Comparison of ENCODE assay signal across 15 cellular contexts in the genomic region with DNA sequence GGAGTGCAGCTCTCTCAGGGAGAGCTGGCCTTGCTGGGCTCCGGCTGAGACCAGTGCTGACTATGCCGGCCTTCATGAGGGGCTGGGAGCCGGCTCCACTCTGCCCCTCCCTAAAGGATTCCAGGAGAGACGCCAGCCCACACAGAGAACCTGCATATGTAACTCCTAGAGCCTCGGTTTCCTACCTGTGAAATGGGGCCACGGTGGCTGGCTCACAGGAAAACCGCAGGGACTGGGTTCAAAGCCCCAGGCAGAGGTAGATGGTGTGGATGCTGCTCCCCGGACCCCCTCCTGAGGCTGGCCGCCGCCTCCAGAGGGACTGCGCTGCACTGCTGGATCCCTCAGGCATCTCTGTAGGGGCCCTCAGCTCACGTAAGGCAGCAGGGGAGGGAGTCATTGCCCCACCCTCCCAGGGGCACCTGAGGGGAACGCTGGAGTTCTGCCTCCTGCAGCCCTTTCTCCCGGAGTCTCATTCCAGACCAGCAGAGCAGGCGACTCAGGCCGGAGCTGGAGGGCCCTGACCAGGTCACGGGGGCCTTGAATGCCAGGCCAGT. TPM values are rescaled to one million over a fixed set of nuclear protein-coding genes. Genes with fewer than 3 reads are reported as not detected.
DNase-seq lines count a peak whose midpoint lies in the region; ATAC-seq, FAIRE-seq and TF ChIP-seq lines count a peak whose summit lies in the region.
"Had no signal": no experiment of that assay in that cellular context is flagged by ENCODE, and none has a peak within 500 bp of the region (broad histone marks: within the 10 kb centered on the region; RNA-seq: fewer than 3 reads in every experiment).

No MANE protein-coding gene starts in this region.

- no peak overlapping the region for H2BK5ac ChIP-seq in neuronal stem cell (ENCODE audit: low read length)

- no peak for ATAC-seq in right lobe of liver
- no peak for ATAC-seq in HepG2
- no peak for ATAC-seq in HG03175 (IDR thresholded peaks at IDR 0.05; ENCODE audit: unreplicated experiment)
- ATAC-seq: GM12878 had no signal

- H3K4ac ChIP-seq in neuronal stem cell (ENCODE audit: low read length) = no peak overlapping the region

- H2BK15ac ChIP-seq in neuronal stem cell (ENCODE audit: low read length) = no peak overlapping the region

- H3K36me3 ChIP-seq in right lobe of liver = no peaks in the 10 kb centered on the region
- no peaks in the 10 kb centered on the region for H3K36me3 ChIP-seq in HepG2 (replicated peaks in 1 of 2; ENCODE audit: control insufficient read depth in 1 of 2, insufficient read depth in 2 of 2, low read length in 2 of 2)
- no peaks in the 10 kb centered on the region for H3K36me3 ChIP-seq in neuronal stem cell (replicated peaks in 1 of 2; ENCODE audit: control insufficient read depth in 2 of 2, insufficient read depth in 2 of 2, low read length in 2 of 2)
- H3K36me3 ChIP-seq: BLaER1 treated with 17β-estradiol and CSF1 and Interleukin-3, amounts not matched to agents 10 nM and 100 nM had no signal

- 45% methylated on average over 7 of the region's 17 CpGs for WGBS in right lobe of liver (ENCODE audit: insufficient coverage, low coverage, low lambda C conversion rate, missing lambda C conversion rate)
- 7% methylated on average over 6 of the region's 17 CpGs for WGBS in HepG2 (ENCODE audit: low lambda C conversion rate)
- WGBS in neuronal stem cell (ENCODE audit: extremely low coverage in 2 of 2, insufficient read length in 2 of 2, insufficient replicate concordance in 1 of 2), 2 donors = no CpG with 5 or more reads among the region's 17 CpGs

- H3K4me1 ChIP-seq in right lobe of liver (no peaks in the 10 kb centered on the region), HepG2 (ENCODE audit: insufficient read depth, low read length) (no peaks in the 10 kb centered on the region), neuronal stem cell (ENCODE audit: control insufficient read depth in 2 of 2, insufficient read depth in 1 of 2, low read depth in 1 of 2, low read length in 2 of 2) (peaks cover 0 to 11% of the 10 kb centered on the region in 2 donors)

- no peaks in the 10 kb centered on the region for H3K79me1 ChIP-seq in neuronal stem cell (ENCODE audit: low read depth, low read length)

- H3K36me3 Mint-ChIP-seq in chondrocyte (ENCODE audit: low read depth) = peaks cover 3% of the 10 kb centered on the region
- H3K36me3 Mint-ChIP-seq: CD4-positive, CD25-positive, alpha-beta regulatory T cell had no signal

- in situ Hi-C loops in HepG2 (cut with HindIII; ENCODE audit: extremely low pct_ligation_motif_present, low pct_unique_long_range_greater_than_20kb) = no loop called here

- peaks cover 20% of the 10 kb centered on the region for H3K27me3 Mint-ChIP-seq in chondrocyte (ENCODE audit: low read depth)

- H3K4me3 Mint-ChIP-seq in chondrocyte (ENCODE audit: unreplicated experiment) = no peak overlapping the region
- H3K4me3 Mint-ChIP-seq: CD4-positive, CD25-positive, alpha-beta regulatory T cell had no signal

- no peak overlapping the region for H3K4me2 ChIP-seq in HepG2 (ENCODE audit: low read depth, low read length)
- no peak overlapping the region for H3K4me2 ChIP-seq in neuronal stem cell (ENCODE audit: insufficient read depth, low read length, poor library complexity, severe bottlenecking)
- H3K4me2 ChIP-seq: BLaER1 treated with 17β-estradiol and CSF1 and Interleukin-3, amounts not matched to agents 10 nM and 100 nM had no signal

- peak overlapping the region; percentile 68 for H2AK5ac ChIP-seq in neuronal stem cell (ENCODE audit: low read depth, low read length)

- CTCF ChIA-PET in HepG2 (lab: Yijun Ruan, JAX; ENCODE audit: low intra/inter-chr PET ratio, low total read pairs) = no interaction called here

- TF ChIP-seq POLR2A in right lobe of liver (IDR thresholded peaks at IDR 0.05) (no peak), HepG2 (IDR thresholded peaks at IDR 0.05; ENCODE audit: insufficient read depth in 1 of 2, low read depth in 2 of 2, low read length in 2 of 2) (no peak)

- no peaks in the 10 kb centered on the region for H3K9me3 ChIP-seq in right lobe of liver
- H3K9me3 ChIP-seq in HepG2 (ENCODE audit: low read length) = no peaks in the 10 kb centered on the region
- H3K9me3 ChIP-seq in neuronal stem cell (replicated peaks in 1 of 2; ENCODE audit: control insufficient read depth in 2 of 2, insufficient read depth in 1 of 2, low read depth in 1 of 2, low read length in 2 of 2) = no peaks in the 10 kb centered on the region
- H3K9me3 ChIP-seq: BLaER1 treated with 17β-estradiol and CSF1 and Interleukin-3, amounts not matched to agents 10 nM and 100 nM had no signal

- TF ChIP-seq EP300 in HepG2 (IDR thresholded peaks at IDR 0.05; ENCODE audit: low read depth in 2 of 2, low read length in 2 of 2) (no peak), HepG2 (CRISPR knock-in tag; IDR thresholded peaks at IDR 0.05; ENCODE audit: borderline replicate concordance) (no peak)

- no peak overlapping the region for H3K9ac ChIP-seq in HepG2 (ENCODE audit: insufficient read depth, low read depth, low read length)
- H3K9ac ChIP-seq in neuronal stem cell (ENCODE audit: low read depth, low read length, poor library complexity) = no peak overlapping the region
- H3K9ac ChIP-seq: BLaER1 treated with 17β-estradiol and CSF1 and Interleukin-3, amounts not matched to agents 10 nM and 100 nM had no signal

- no peak for TF ChIP-seq RAD21 in HepG2 (CRISPR knock-in tag; IDR thresholded peaks at IDR 0.05)

- H3K27me3 ChIP-seq in right lobe of liver (no peaks in the 10 kb centered on the region), HepG2 (ENCODE audit: control insufficient read depth in 1 of 2, insufficient read depth in 2 of 2, low read length in 2 of 2) (peaks cover 3 to 72% of the 10 kb centered on the region in 2 experiments; a peak in 4 of 5 replicates), neuronal stem cell (ENCODE audit: control insufficient read depth in 3 of 3, insufficient read depth in 3 of 3, low read depth in 1 of 3, low read length in 3 of 3) (peaks cover 1 to 33% (median 15%) of the 10 kb centered on the region in 3 experiments)

- H3K79me2 ChIP-seq in HepG2 (ENCODE audit: insufficient read depth, low read length) = no peaks in the 10 kb centered on the region

- peak overlapping the region; percentile 40 for H4K91ac ChIP-seq in neuronal stem cell (ENCODE audit: low read depth, low read length, poor library complexity)

- H2BK120ac ChIP-seq in neuronal stem cell (ENCODE audit: low read depth, low read length) = peak overlapping the region; percentile 27

- H3K18ac ChIP-seq in neuronal stem cell (ENCODE audit: low read length) = peak overlapping the region; percentile 54

- intact Hi-C loops in right lobe of liver (cut with DNase I) (no loop called here), HepG2 (cut with micrococcal nuclease; ENCODE audit: unreplicated experiment) (no loop called here)

- DNase-seq in right lobe of liver (peak in 2 of 3 donors; percentile 5 to 51), HepG2 (ENCODE audit: low spot score) (no peak), chondrocyte (ENCODE audit: low spot score) (peak; percentile 73), neuronal stem cell (ENCODE audit: low spot score) (no peak), frontal cortex (ENCODE audit: low spot score in 2 of 2) (no peak), DMS79 (lab: John Stamatoyannopoulos, UW) (no peak)
- DNase-seq: ACHN; CD4-positive, CD25-positive, alpha-beta regulatory T cell had no signal

- no peak overlapping the region for H4K8ac ChIP-seq in neuronal stem cell (ENCODE audit: low read depth, low read length)

- FAIRE-seq in HepG2 (lab: Jason Lieb, UNC) (no peak), frontal cortex (lab: Jason Lieb, UNC) (no peak)
- FAIRE-seq: GM12878, GM18507, H54 had no signal

- peak overlapping the region; percentile 75 for H2BK12ac ChIP-seq in neuronal stem cell (ENCODE audit: low read length)

- no peak overlapping the region for H3K27ac ChIP-seq in right lobe of liver
- H3K27ac ChIP-seq in HepG2 (ENCODE audit: extremely low read length, insufficient read depth, low read length) = no peak overlapping the region
- H3K27ac ChIP-seq in neuronal stem cell (replicated peaks; ENCODE audit: low read length) = no peak overlapping the region
- H3K27ac ChIP-seq: BLaER1 treated with 17β-estradiol and CSF1 and Interleukin-3, amounts not matched to agents 10 nM and 100 nM; HL-60 had no signal

- H2AFZ ChIP-seq in HepG2 (ENCODE audit: low read length) (no peak overlapping the region), neuronal stem cell (ENCODE audit: low read length) (no peak overlapping the region)

- H3K14ac ChIP-seq in neuronal stem cell (ENCODE audit: low read length) = no peak overlapping the region

- TF ChIP-seq CTCF in right lobe of liver (IDR thresholded peaks at IDR 0.05) (no peak), HepG2 (CRISPR knock-in tag; IDR thresholded peaks at IDR 0.05) (no peak), chondrocyte (IDR thresholded peaks at IDR 0.05) (no peak)

- POLR2A ChIA-PET in HepG2 (lab: Yijun Ruan, JAX) = no interaction called here

- peaks cover 14% of the 10 kb centered on the region for H3K4me1 Mint-ChIP-seq in chondrocyte (ENCODE audit: low read depth)

- H4K20me1 ChIP-seq in HepG2 (ENCODE audit: insufficient read depth, low read length) = no peaks in the 10 kb centered on the region

- no TSS peak for BruUV-seq in HepG2 (replicated peaks; lab: Mats Ljungman, UMichigan)

- no peak overlapping the region for H3K4me3 ChIP-seq in right lobe of liver
- no peak overlapping the region for H3K4me3 ChIP-seq in HepG2 (replicated peaks in 1 of 3; ENCODE audit: insufficient read depth in 1 of 3, low read depth in 2 of 3, low read length in 3 of 3)
- no peak overlapping the region for H3K4me3 ChIP-seq in neuronal stem cell (ENCODE audit: low read length in 2 of 2)
- H3K4me3 ChIP-seq: BLaER1 treated with 17β-estradiol and CSF1 and Interleukin-3, amounts not matched to agents 10 nM and 100 nM; GM12878 had no signal

- H3K27ac Mint-ChIP-seq in chondrocyte (ENCODE audit: unreplicated experiment) = no peak overlapping the region
- H3K27ac Mint-ChIP-seq: CD4-positive, CD25-positive, alpha-beta regulatory T cell had no signal

- peak overlapping the region; percentile 59 for H3K23ac ChIP-seq in neuronal stem cell (ENCODE audit: low read depth, low read length, poor library complexity)

- H3K9me3 Mint-ChIP-seq in chondrocyte (ENCODE audit: low read depth) = no peaks in the 10 kb centered on the region

RNA-seq across cellular contexts. Expression of gene ADAMTS2, which starts 7.1 kb away (rescaled TPM):
- total RNA-seq in right lobe of liver (10 to 100 TPM in 5 of 6 experiments, 1 to 10 TPM in 1; 6.3 to 18.9 (median 13.5) TPM), HepG2 (2016; rRNA removed; fragmentation: Illumina TruSeq; extraction: Trizol) (0.18 and 0.24 TPM in 2 replicates), chondrocyte (17.9 to 93.2 TPM (median 91.2 TPM) in 3 replicates), frontal cortex (3.3 TPM)
- 0.09 and 0.10 TPM in 2 replicates for total RNA-seq in HepG2 (2016; cell fraction: cytosol; rRNA removed; fragmentation: Illumina TruSeq; extraction: Trizol; ENCODE audit: low read depth)
- total RNA-seq in HepG2 (2016; cell fraction: insoluble cytoplasmic fraction; rRNA removed; fragmentation: Illumina TruSeq; extraction: Trizol) = 0.15 and 0.17 TPM in 2 replicates
- 0.25 and 0.38 TPM in 2 replicates for total RNA-seq in HepG2 (2016; cell fraction: membrane; rRNA removed; fragmentation: Illumina TruSeq; extraction: Trizol)
- 0.25 and 0.59 TPM in 2 replicates for total RNA-seq in HepG2 (2016; cell fraction: nucleus; rRNA removed; fragmentation: Illumina TruSeq; extraction: Trizol)
- 3.5 and 3.6 TPM in 2 replicates for polyA plus RNA-seq in HepG2 (2011; rRNA removed)
- 2.4 and 4.9 TPM in 2 replicates for polyA plus RNA-seq in HepG2 (2011; cell fraction: cytosol; rRNA removed)
- polyA plus RNA-seq in HepG2 (2011; cell fraction: nucleus; rRNA removed) = 5.3 and 5.6 TPM in 2 replicates
- 2.3 and 2.4 TPM in 2 replicates for polyA plus RNA-seq in HepG2 (2012)
- 0.26 and 0.29 TPM in 2 replicates for polyA plus RNA-seq in HepG2 (2016; cell fraction: cytosol; fragmentation: Illumina TruSeq; extraction: Trizol; ENCODE audit: low read depth)
- 0.36 and 0.41 TPM in 2 replicates for polyA plus RNA-seq in HepG2 (2016; cell fraction: insoluble cytoplasmic fraction; fragmentation: Illumina TruSeq; extraction: Trizol; ENCODE audit: low read depth)
- polyA plus RNA-seq in HepG2 (2016; cell fraction: membrane; fragmentation: Illumina TruSeq; extraction: Trizol; ENCODE audit: low read depth) = 0.58 and 0.62 TPM in 2 replicates
- polyA plus RNA-seq in HepG2 (2016; cell fraction: nucleus; fragmentation: Illumina TruSeq; extraction: Trizol; ENCODE audit: insufficient read depth, low read depth) = 0.59 and 1.2 TPM in 2 replicates
- polyA minus RNA-seq in HepG2 (2011; rRNA and poly(A)+ RNA removed; ENCODE audit: low replicate concordance) = 4.6 TPM in 1 of 2 replicates, not detected in the other
- polyA minus RNA-seq in HepG2 (2011; cell fraction: cytosol; rRNA and poly(A)+ RNA removed) = 0.99 and 1.4 TPM in 2 replicates
- 0.90 and 1.7 TPM in 2 replicates for polyA minus RNA-seq in HepG2 (2011; cell fraction: nucleus; rRNA and poly(A)+ RNA removed)
- polyA plus RNA-seq in neuronal stem cell (2013, experiment 1 of 2) = 5.3 TPM
- 5.7 TPM for polyA plus RNA-seq in neuronal stem cell (2013, experiment 2 of 2)
- total RNA-seq: CD4-positive, CD25-positive, alpha-beta regulatory T cell; G401 had no signal

Comparison
In these comparisons a context has a peak if more than half of its experiments do, and no peak if none do; other contexts are left out.
1. DNase-seq: peak in right lobe of liver (2 of 3) and chondrocyte (single experiment); none in HepG2 (single experiment), neuronal stem cell (single experiment), frontal cortex (0 of 2) and DMS79 (single experiment).